1 cellular context compared by ENCODE assay signal in genomic region chr4:104596189-104596588, GRCh38.
TF ChIP-seq lines count a peak whose summit lies in the region.

No MANE protein-coding gene starts in this region.

TF ChIP-seq in HepG2, 621 proteins besides CTCF, POLR2A, EP300 and RAD21:
- TF ChIP-seq ZBTB40 (IDR thresholded peaks at IDR 0.05) (no peak), ZBTB40 (CRISPR knock-in tag; IDR thresholded peaks at IDR 0.05) (no peak), ZHX1 (CRISPR knock-in tag; IDR thresholded peaks at IDR 0.05; ENCODE audit: low read depth) (no peak), ZNF335 (CRISPR knock-in tag; IDR thresholded peaks at IDR 0.05) (no peak), ZHX2 (IDR thresholded peaks at IDR 0.05; ENCODE audit: low read depth) (no peak), ZHX2 (CRISPR knock-in tag; IDR thresholded peaks at IDR 0.05; ENCODE audit: borderline replicate concordance) (no peak), NBN (conservative IDR thresholded peaks at IDR 0.05) (no peak), SRSF4 (IDR thresholded peaks at IDR 0.05; ENCODE audit: low read depth, low read length, poor library complexity, severe bottlenecking) (no peak), ZBTB44 (CRISPR knock-in tag; IDR thresholded peaks at IDR 0.05) (no peak), HDAC6 (IDR thresholded peaks at IDR 0.05; ENCODE audit: low read depth, low read length) (no peak), JARID2 (CRISPR knock-in tag; IDR thresholded peaks at IDR 0.05; ENCODE audit: insufficient replicate concordance) (no peak), ZNF3 (CRISPR knock-in tag; IDR thresholded peaks at IDR 0.05) (no peak), ARID2 (CRISPR knock-in tag; IDR thresholded peaks at IDR 0.05; ENCODE audit: borderline replicate concordance) (no peak), FOXA1 (IDR thresholded peaks at IDR 0.05) (no peak), FOXA1 (CRISPR knock-in tag; IDR thresholded peaks at IDR 0.05) (no peak), ZNF234 (CRISPR knock-in tag; conservative IDR thresholded peaks at IDR 0.05) (no peak), SETDB1 (CRISPR knock-in tag; IDR thresholded peaks at IDR 0.05; ENCODE audit: borderline replicate concordance) (no peak), PRDM15 (CRISPR knock-in tag; IDR thresholded peaks at IDR 0.05) (no peak), ZFP36 (IDR thresholded peaks at IDR 0.05; ENCODE audit: borderline replicate concordance, low read depth, low read length, partially characterized antibody) (no peak), ZNF552 (CRISPR knock-in tag; IDR thresholded peaks at IDR 0.05; ENCODE audit: borderline replicate concordance) (no peak), ATRX (CRISPR knock-in tag; IDR thresholded peaks at IDR 0.05; ENCODE audit: borderline replicate concordance) (no peak)
